25 cellular contexts compared by ENCODE assay signal in genomic region chr12:20801035-20801434, GRCh38. TPM values are rescaled to one million over a fixed set of nuclear protein-coding genes. Genes with fewer than 3 reads are reported as not detected.
DNase-seq lines count a peak whose midpoint lies in the region; ATAC-seq, FAIRE-seq and TF ChIP-seq lines count a peak whose summit lies in the region.
"Had no signal": no experiment of that assay in that cellular context is flagged by ENCODE, and none has a peak within 500 bp of the region (broad histone marks: within the 10 kb centered on the region; RNA-seq: fewer than 3 reads in every experiment).

No MANE protein-coding gene starts in this region.

- in situ Hi-C loops in K562 (cut with MboI): no loop called here

- TF ChIP-seq CTCF in A549 (IDR thresholded peaks at IDR 0.05): no peak
- no peak for TF ChIP-seq CTCF in K562 (IDR thresholded peaks at IDR 0.05 in 2 of 3, conservative IDR thresholded peaks at IDR 0.05 in 1 of 3; ENCODE audit: insufficient read depth in 2 of 3, low read depth in 1 of 3, low read length in 3 of 3)
- no peak for TF ChIP-seq CTCF in GM23338 (conservative IDR thresholded peaks at IDR 0.05; ENCODE audit: low read depth in 2 of 2)
- no peak for TF ChIP-seq CTCF in endodermal cell (conservative IDR thresholded peaks at IDR 0.05)

- no peaks in the 10 kb centered on the region for H3K9me1 ChIP-seq in K562 (ENCODE audit: control insufficient read depth, insufficient read depth, low read length)

- H4K20me1 ChIP-seq in K562 (replicated peaks; ENCODE audit: control insufficient read depth, insufficient read depth, low read length): no peaks in the 10 kb centered on the region
- no peaks in the 10 kb centered on the region for H4K20me1 ChIP-seq in GM23338 (replicated peaks; ENCODE audit: insufficient read depth)
- H4K20me1 ChIP-seq: BLaER1 had no signal

- ATAC-seq in A549: no peak
- no peak for ATAC-seq in K562
- ATAC-seq in GM23338: no peak

- FAIRE-seq in A549 (lab: Jason Lieb, UNC): no peak
- no peak for FAIRE-seq in K562 (lab: Jason Lieb, UNC)
- FAIRE-seq in small intestine (lab: Jason Lieb, UNC): peak; percentile 5
- FAIRE-seq: D721Med, G401.6, GM12891, GM19239 had no signal

- no peak overlapping the region for H3K27ac ChIP-seq in A549
- no peak overlapping the region for H3K27ac ChIP-seq in K562 (ENCODE audit: extremely low read depth, low read depth, low read length)
- no peak overlapping the region for H3K27ac ChIP-seq in small intestine (ENCODE audit: low read depth in 1 of 2, low read length in 1 of 2)
- no peak overlapping the region for H3K27ac ChIP-seq in GM23338 (ENCODE audit: low read depth)
- no peak overlapping the region for H3K27ac ChIP-seq in endodermal cell (ENCODE audit: low read depth, low read length)
- H3K27ac ChIP-seq: 22Rv1, BLaER1 had no signal

- H3K4me1 ChIP-seq in A549 (no peaks in the 10 kb centered on the region), K562 (replicated peaks in 1 of 2; ENCODE audit: control insufficient read depth in 2 of 2, insufficient read depth in 2 of 2, low read length in 2 of 2) (no peaks in the 10 kb centered on the region), small intestine (ENCODE audit: control insufficient read depth in 2 of 2, insufficient read depth in 1 of 2, low read depth in 1 of 2, low read length in 1 of 2) (no peaks in the 10 kb centered on the region), GM23338 (ENCODE audit: insufficient read depth) (peaks cover 4% of the 10 kb centered on the region; the same call in 1 of the 2 replicates), endodermal cell (ENCODE audit: control insufficient read depth, insufficient read depth, low read length) (no peaks in the 10 kb centered on the region)
- H3K4me1 ChIP-seq: BE2C, BLaER1, Caco-2 had no signal

- no peaks in the 10 kb centered on the region for H3K9me2 ChIP-seq in GM23338 (ENCODE audit: insufficient read depth)

- no peak overlapping the region for H3K4me3 Mint-ChIP-seq in GM23338
- no peak overlapping the region for H3K4me3 Mint-ChIP-seq in endodermal cell
- H3K4me3 Mint-ChIP-seq: CD14-positive monocyte; CD4-positive, alpha-beta memory T cell; CD4-positive, CD25-positive, alpha-beta regulatory T cell; CD8-positive, alpha-beta memory T cell had no signal

- H3K9ac ChIP-seq in K562 (ENCODE audit: insufficient read depth in 1 of 2, low read depth in 2 of 2, low read length in 2 of 2) (no peak overlapping the region), endodermal cell (ENCODE audit: extremely low read depth, low read length, poor library complexity, severe bottlenecking) (no peak overlapping the region)
- H3K9ac ChIP-seq: BLaER1 had no signal

- CTCF ChIA-PET in A549 (lab: Yijun Ruan, JAX): no interaction called here
- CTCF ChIA-PET in K562 (lab: Yijun Ruan, JAX; ENCODE audit: low intra/inter-chr PET ratio): no interaction called here

- no peak for TF ChIP-seq POLR2A in A549 (IDR thresholded peaks at IDR 0.05; ENCODE audit: low read length)
- no peak for TF ChIP-seq POLR2A in K562 (conservative IDR thresholded peaks at IDR 0.05)

- TF ChIP-seq EP300 in A549 (IDR thresholded peaks at IDR 0.05) (no peak), K562 (IDR thresholded peaks at IDR 0.05; ENCODE audit: low read length) (no peak)

- no peak for DNase-seq in A549 (ENCODE audit: low read depth in 1 of 2, low spot score in 1 of 2)
- peak; percentile 44 for DNase-seq in OCI-M1 (lab: John Stamatoyannopoulos, UW)
- no peak for DNase-seq in K562 (ENCODE audit: extremely low read depth in 1 of 4, low spot score in 3 of 4)
- no peak for DNase-seq in small intestine
- no peak for DNase-seq in COLO668 (lab: John Stamatoyannopoulos, UW; ENCODE audit: unreplicated experiment)
- DNase-seq in GM23338 (ENCODE audit: low spot score): no peak
- no peak for DNase-seq in endodermal cell
- DNase-seq: ACHN; BE2C; C1 segment of cervical spinal cord; Caco-2; Calu3; CD4-positive, alpha-beta memory T cell; CD4-positive, CD25-positive, alpha-beta regulatory T cell; CD8-positive, alpha-beta memory T cell; DMS79 treated with DMSO at 0.1 percent for 48 hours; GF-D8 had no signal

- no peaks in the 10 kb centered on the region for H3K36me3 ChIP-seq in K562 (ENCODE audit: control insufficient read depth, insufficient read depth, low read length)
- no peaks in the 10 kb centered on the region for H3K36me3 ChIP-seq in small intestine (ENCODE audit: control insufficient read depth in 2 of 2, insufficient read depth in 2 of 2, low read length in 2 of 2)
- H3K36me3 ChIP-seq in GM23338 (ENCODE audit: insufficient read depth): no peaks in the 10 kb centered on the region
- H3K36me3 ChIP-seq in endodermal cell (ENCODE audit: control insufficient read depth, insufficient read depth, low read length): no peaks in the 10 kb centered on the region
- H3K36me3 ChIP-seq: BE2C, BLaER1 had no signal

- H3K9me3 ChIP-seq in A549: no peaks in the 10 kb centered on the region
- H3K9me3 ChIP-seq in K562 (replicated peaks; ENCODE audit: control insufficient read depth, insufficient read depth, low read depth, low read length): no peaks in the 10 kb centered on the region
- no peaks in the 10 kb centered on the region for H3K9me3 ChIP-seq in small intestine (ENCODE audit: control insufficient read depth, low read depth)
- H3K9me3 ChIP-seq in endodermal cell (ENCODE audit: control insufficient read depth, low read length): no peaks in the 10 kb centered on the region
- H3K9me3 ChIP-seq: BE2C, BLaER1, Caco-2 had no signal

- H2AFZ ChIP-seq in K562 (ENCODE audit: low read depth, low read length) (no peak overlapping the region), GM23338 (no peak overlapping the region)

- H3K27ac Mint-ChIP-seq in GM23338: no peak overlapping the region
- no peak overlapping the region for H3K27ac Mint-ChIP-seq in endodermal cell
- H3K27ac Mint-ChIP-seq: CD14-positive monocyte; CD4-positive, alpha-beta memory T cell; CD4-positive, CD25-positive, alpha-beta regulatory T cell; CD8-positive, alpha-beta memory T cell had no signal

- no peaks in the 10 kb centered on the region for H3K27me3 ChIP-seq in K562 (ENCODE audit: control insufficient read depth in 2 of 2, insufficient read depth in 2 of 2, low read length in 2 of 2)
- no peaks in the 10 kb centered on the region for H3K27me3 ChIP-seq in small intestine (ENCODE audit: control insufficient read depth in 2 of 2, insufficient read depth in 2 of 2, low read length in 2 of 2)
- no peaks in the 10 kb centered on the region for H3K27me3 ChIP-seq in GM23338 (ENCODE audit: insufficient read depth)
- H3K27me3 ChIP-seq in endodermal cell (ENCODE audit: control insufficient read depth, insufficient read depth, low read length, poor library complexity, severe bottlenecking): peaks cover 24% of the 10 kb centered on the region
- H3K27me3 ChIP-seq: BE2C, BLaER1 had no signal

- H3K4me3 ChIP-seq in A549 (no peak overlapping the region), K562 (no peak overlapping the region), small intestine (ENCODE audit: low read depth in 1 of 2, low read length in 2 of 2) (no peak overlapping the region), GM23338 (no peak overlapping the region), endodermal cell (ENCODE audit: low read length) (no peak overlapping the region)
- H3K4me3 ChIP-seq: BLaER1 had no signal

- H3F3A ChIP-seq in GM23338 (replicated peaks; ENCODE audit: low read depth): no peaks in the 10 kb centered on the region

- no peaks in the 10 kb centered on the region for H3K4me1 Mint-ChIP-seq in GM23338
- peaks cover 3% of the 10 kb centered on the region for H3K4me1 Mint-ChIP-seq in endodermal cell
- H3K4me1 Mint-ChIP-seq: CD14-positive monocyte; CD4-positive, alpha-beta memory T cell; CD4-positive, CD25-positive, alpha-beta regulatory T cell; CD8-positive, alpha-beta memory T cell had no signal

- H3K27me3 Mint-ChIP-seq in GM23338 (ENCODE audit: insufficient read depth, low read depth, poor library complexity) (no peaks in the 10 kb centered on the region), endodermal cell (ENCODE audit: insufficient read depth) (peaks cover 14% of the 10 kb centered on the region)
- H3K27me3 Mint-ChIP-seq: CD4-positive, alpha-beta memory T cell; CD4-positive, CD25-positive, alpha-beta regulatory T cell; CD8-positive, alpha-beta memory T cell had no signal

- TF ChIP-seq RAD21 in A549 (conservative IDR thresholded peaks at IDR 0.05 in 1 of 2, IDR thresholded peaks at IDR 0.05 in 1 of 2): no peak
- TF ChIP-seq RAD21 in K562 (CRISPR knock-in tag; conservative IDR thresholded peaks at IDR 0.05 in 1 of 2, IDR thresholded peaks at IDR 0.05 in 1 of 2): no peak

- POLR2A ChIA-PET in A549 (lab: Yijun Ruan, JAX): no interaction called here
- POLR2A ChIA-PET in K562 (lab: Yijun Ruan, JAX): no interaction called here

- no TSS peak for BruUV-seq in K562 (replicated peaks; lab: Mats Ljungman, UMichigan)

- H3K36me3 Mint-ChIP-seq in GM23338 (ENCODE audit: low read depth) (no peaks in the 10 kb centered on the region), endodermal cell (ENCODE audit: low read depth) (no peaks in the 10 kb centered on the region)
- H3K36me3 Mint-ChIP-seq: CD14-positive monocyte; CD4-positive, alpha-beta memory T cell; CD4-positive, CD25-positive, alpha-beta regulatory T cell; CD8-positive, alpha-beta memory T cell had no signal

- no peak overlapping the region for H3K4me2 ChIP-seq in A549
- no peak overlapping the region for H3K4me2 ChIP-seq in K562 (ENCODE audit: insufficient read depth, low read length)
- no peak overlapping the region for H3K4me2 ChIP-seq in GM23338
- H3K4me2 ChIP-seq: BLaER1 had no signal

- H3K79me2 ChIP-seq in K562 (ENCODE audit: control insufficient read depth, insufficient read depth, low read length) (no peaks in the 10 kb centered on the region), GM23338 (replicated peaks; ENCODE audit: insufficient read depth) (no peaks in the 10 kb centered on the region)

- no peaks in the 10 kb centered on the region for H3K9me3 Mint-ChIP-seq in GM23338
- no peaks in the 10 kb centered on the region for H3K9me3 Mint-ChIP-seq in endodermal cell
- H3K9me3 Mint-ChIP-seq: CD14-positive monocyte; CD4-positive, alpha-beta memory T cell; CD8-positive, alpha-beta memory T cell had no signal

- intact Hi-C loops in K562 (cut with micrococcal nuclease): no loop called here

RNA-seq across cellular contexts. Expression of gene SLCO1B3, which starts 9.5 kb away (rescaled TPM):
- polyA plus RNA-seq in A549 (2011; rRNA removed) (52.3 and 73.8 TPM in 2 replicates), A549 (2017; fragmentation: RNase III; extraction: RNeasy Plus Mini Kit Qiagen cat#74134 plus additional on column Dnase treatment) (19.9 to 25.6 TPM (median 21.3 TPM) in 3 replicates), K562 (2011; rRNA removed) (not detected in 2 replicates), K562 (2014; fragmentation: Illumina TruSeq; extraction: Trizol) (not detected in 2 replicates), K562 (2014; fragmentation: Nextera tagmentation; extraction: Ambion mirVana) (not detected), K562 (2014; rRNA removed) (not detected in 2 replicates), small intestine (not detected), GM23338 (2016; fragmentation: Nextera tagmentation; extraction: Ambion mirVana) (not detected in 2 replicates)
- polyA plus RNA-seq in A549 (2012; cell fraction: cytosol; rRNA removed): 5.4 and 6.2 TPM in 2 replicates
- polyA plus RNA-seq in A549 (2012; cell fraction: nucleus; rRNA removed): 3.0 and 4.9 TPM in 2 replicates
- polyA minus RNA-seq in A549 (2011; rRNA and poly(A)+ RNA removed): 14.6 and 14.8 TPM in 2 replicates
- not detected in 2 replicates for total RNA-seq in K562 (2011; cell fraction: chromatin; rRNA removed; ENCODE audit: low replicate concordance)
- total RNA-seq in K562 (2011; cell fraction: nucleolus; rRNA removed): not detected in 2 replicates
- total RNA-seq in K562 (2011; cell fraction: nucleoplasm; rRNA removed): not detected in 2 replicates
- total RNA-seq in K562 (2014; rRNA removed) (not detected in 2 replicates), K562 (2014; rRNA removed; fragmentation: Illumina TruSeq; extraction: Trizol) (not detected in 2 replicates), K562 (2015; rRNA removed; fragmentation: Illumina TruSeq; extraction: Trizol) (not detected in 2 replicates), K562 (2021) (not detected in 2 replicates), endodermal cell (not detected)
- polyA plus RNA-seq in K562 (2011; cell fraction: cytosol; rRNA removed): not detected in 2 replicates
- not detected in 2 replicates for polyA plus RNA-seq in K562 (2011; cell fraction: nucleus; rRNA removed)
- polyA plus RNA-seq in K562 (2012): not detected in 2 replicates
- polyA minus RNA-seq in K562 (2011; rRNA and poly(A)+ RNA removed): not detected in 2 replicates
- polyA minus RNA-seq in K562 (2011; cell fraction: cytosol; rRNA and poly(A)+ RNA removed): not detected in 2 replicates
- polyA minus RNA-seq in K562 (2011; cell fraction: nucleus; rRNA and poly(A)+ RNA removed): not detected in 2 replicates
- total RNA-seq in GM23338 (2014; rRNA removed; shearing (Covaris generic)): 0.17 TPM in 1 of 2 replicates, not detected in the other
- not detected for polyA plus RNA-seq in endodermal cell (2013, experiment 1 of 2)
- not detected for polyA plus RNA-seq in endodermal cell (2013, experiment 2 of 2)
- total RNA-seq: CD4-positive, alpha-beta memory T cell; CD4-positive, CD25-positive, alpha-beta regulatory T cell; CD8-positive, alpha-beta memory T cell had no signal
- polyA plus RNA-seq: AG04450; CD14-positive monocyte; CD4-positive, alpha-beta memory T cell; CD4-positive, CD25-positive, alpha-beta regulatory T cell; CD8-positive, alpha-beta memory T cell had no signal

Comparison
In these comparisons a context has a peak if more than half of its experiments do, and no peak if none do; other contexts are left out.
1. Of the 35 proteins assayed by ChIP-seq in both K562 and A549: peak only in K562: none; only in A549: MAFK; in both: none; in neither: 34.